Comparison of ENCODE assay signal across 14 cellular contexts in the genomic region with DNA sequence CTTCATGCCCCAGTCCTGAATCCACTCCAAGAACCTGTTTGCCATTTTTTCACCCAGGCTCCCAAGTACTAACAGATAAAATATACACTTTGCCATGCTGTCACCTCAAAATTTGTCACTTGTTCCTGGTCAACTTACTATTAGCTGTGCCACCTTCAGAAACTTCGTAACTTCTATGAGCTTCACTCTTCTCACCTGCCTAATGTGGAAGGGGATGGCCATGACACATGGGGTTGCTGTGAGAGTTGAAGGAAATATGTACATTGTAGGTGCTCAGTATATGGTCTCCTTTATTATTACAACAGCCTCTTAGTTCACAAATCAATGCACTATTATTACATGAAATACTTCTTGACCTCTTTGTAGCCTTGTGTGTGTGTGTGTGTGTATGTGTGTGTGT. TPM values are rescaled to one million over a fixed set of nuclear protein-coding genes. Genes with fewer than 3 reads are reported as not detected.
A peak's percentile ranks its signal among the peaks of the same experiment; 100 is the strongest.
DNase-seq lines count a peak whose midpoint lies in the region; FAIRE-seq and TF ChIP-seq lines count a peak whose summit lies in the region.
"Had no signal": no experiment of that assay in that cellular context is flagged by ENCODE, and none has a peak within 500 bp of the region (broad histone marks: within the 10 kb centered on the region; RNA-seq: fewer than 3 reads in every experiment).

No MANE protein-coding gene starts in this region.

- peak overlapping the region in 1 of 2 donors; percentile 48 for H3K27ac ChIP-seq in breast epithelium
- H3K27ac ChIP-seq in effector memory CD4-positive, alpha-beta T cell (ENCODE audit: insufficient read depth, low read length, poor library complexity, severe bottlenecking), result peak overlapping the region; percentile 75
- H3K27ac ChIP-seq: esophagus squamous epithelium, WERI-Rb-1 had no signal

- H3K27me3 ChIP-seq in breast epithelium (peaks cover 0 to 18% of the 10 kb centered on the region in 2 donors), Loucy (ENCODE audit: insufficient read depth, low read length, poor library complexity, severe bottlenecking) (no peaks in the 10 kb centered on the region)
- no peaks in the 10 kb centered on the region for H3K27me3 ChIP-seq in effector memory CD4-positive, alpha-beta T cell (replicated peaks; ENCODE audit: control insufficient read depth, insufficient read depth, low read length, poor library complexity, severe bottlenecking)
- H3K27me3 ChIP-seq: esophagus squamous epithelium had no signal

- H3K4me3 Mint-ChIP-seq in MCF 10A (ENCODE audit: unreplicated experiment), result no peak overlapping the region
- H3K4me3 Mint-ChIP-seq: CD14-positive monocyte had no signal

- DNase-seq in MCF 10A (ENCODE audit: unreplicated experiment) (no peak), breast epithelium (ENCODE audit: low spot score in 2 of 2) (no peak), NCI-H128 (lab: John Stamatoyannopoulos, UW; ENCODE audit: unreplicated experiment) (no peak), iPS-NIHi11 (ENCODE audit: low spot score) (no peak), GM19239 (ENCODE audit: insufficient read length, low spot score) (no peak)
- DNase-seq in effector memory CD4-positive, alpha-beta T cell, result no peak
- DNase-seq in stimulated activated CD4-positive, alpha-beta T cell treated with anti-CD3 and anti-CD28 coated beads, Interleukin-2, amount 100 ng/mL, for 24 hours, result no peak
- DNase-seq: anterior cingulate cortex, esophagus squamous epithelium, left ventricle myocardium superior, NCI-H1417 treated with DMSO at 0.1 percent for 48 hours, WERI-Rb-1 had no signal

- H3K79me2 ChIP-seq in Loucy (ENCODE audit: insufficient read depth, low read length), result peaks cover 10% of the 10 kb centered on the region; the same call in 1 of the 2 replicates

- H3F3A ChIP-seq in Loucy (ENCODE audit: low read depth), result no peaks in the 10 kb centered on the region

- no peaks in the 10 kb centered on the region for H3K27me3 Mint-ChIP-seq in MCF 10A (ENCODE audit: insufficient read depth, unreplicated experiment)

- peak overlapping the region; percentile 68 for H3K27ac Mint-ChIP-seq in MCF 10A (ENCODE audit: low read depth, unreplicated experiment)

- no peaks in the 10 kb centered on the region for H3K9me2 ChIP-seq in Loucy (replicated peaks; ENCODE audit: low read depth, low read length)

- intact Hi-C loops in MCF 10A (cut with micrococcal nuclease), result no loop called here
- intact Hi-C loops in breast epithelium (cut with DNase I; ENCODE audit: low total_unique reads), result no loop called here

- H3K36me3 Mint-ChIP-seq in MCF 10A (ENCODE audit: insufficient read depth, unreplicated experiment), result no peaks in the 10 kb centered on the region

- POLR2A ChIA-PET in MCF 10A (lab: Yijun Ruan, JAX), result interaction anchor here (1.0 to 3.0 kb wide), 5 partner anchors 10 to 447 kb away, joined by 3 to 7 read pairs (median 5); a partner anchor contains a TSS

- H3K4me1 ChIP-seq in breast epithelium (no peaks in the 10 kb centered on the region), Loucy (ENCODE audit: insufficient read depth, low read length, poor library complexity, severe bottlenecking) (peaks cover 47% of the 10 kb centered on the region)
- H3K4me1 ChIP-seq in effector memory CD4-positive, alpha-beta T cell (ENCODE audit: control insufficient read depth, insufficient read depth, low read length, poor library complexity, severe bottlenecking), result peaks cover 51% of the 10 kb centered on the region

- H3K4me3 ChIP-seq in breast epithelium, result no peak overlapping the region
- H3K4me3 ChIP-seq in Loucy (ENCODE audit: low read length, poor library complexity, severe bottlenecking), result peak overlapping the region; percentile 35
- no peak overlapping the region for H3K4me3 ChIP-seq in effector memory CD4-positive, alpha-beta T cell (ENCODE audit: insufficient read depth, low read depth, low read length, poor library complexity, severe bottlenecking)
- H3K4me3 ChIP-seq: esophagus squamous epithelium had no signal

- H3K36me3 ChIP-seq in breast epithelium, result no peaks in the 10 kb centered on the region
- no peaks in the 10 kb centered on the region for H3K36me3 ChIP-seq in Loucy (ENCODE audit: insufficient read depth, low read length)
- no peaks in the 10 kb centered on the region for H3K36me3 ChIP-seq in effector memory CD4-positive, alpha-beta T cell (ENCODE audit: control insufficient read depth, insufficient read depth, low read length)
- H3K36me3 ChIP-seq: esophagus squamous epithelium, WERI-Rb-1 had no signal

- H3K9me3 ChIP-seq in breast epithelium (no peaks in the 10 kb centered on the region), Loucy (ENCODE audit: insufficient read depth, low read depth, low read length) (no peaks in the 10 kb centered on the region)
- no peaks in the 10 kb centered on the region for H3K9me3 ChIP-seq in effector memory CD4-positive, alpha-beta T cell (ENCODE audit: control insufficient read depth, low read length)
- H3K9me3 ChIP-seq: esophagus squamous epithelium had no signal

- H3K4me1 Mint-ChIP-seq in MCF 10A (ENCODE audit: insufficient read depth, unreplicated experiment), result peaks cover 32% of the 10 kb centered on the region

- no peaks in the 10 kb centered on the region for H4K20me1 ChIP-seq in Loucy (ENCODE audit: insufficient read depth, low read length, poor library complexity, severe bottlenecking)

- no peak for TF ChIP-seq POLR2A in breast epithelium (IDR thresholded peaks at IDR 0.05)

- no peak overlapping the region for H2AFZ ChIP-seq in Loucy (ENCODE audit: low read length)

- H3K4me2 ChIP-seq in Loucy (ENCODE audit: low read depth, low read length, poor library complexity, severe bottlenecking), result peak overlapping the region; percentile 57

- no peak for TF ChIP-seq CTCF in MCF 10A (IDR thresholded peaks at IDR 0.05; ENCODE audit: unreplicated experiment)
- no peak for TF ChIP-seq CTCF in breast epithelium (IDR thresholded peaks at IDR 0.05)
- no peak for TF ChIP-seq CTCF in Loucy (conservative IDR thresholded peaks at IDR 0.05; ENCODE audit: low read length)

- H3K9ac ChIP-seq in Loucy (ENCODE audit: low read depth, low read length, poor library complexity, severe bottlenecking), result no peak overlapping the region

- H3K9me3 Mint-ChIP-seq in MCF 10A (ENCODE audit: unreplicated experiment), result peaks cover 9% of the 10 kb centered on the region

- CTCF ChIA-PET in MCF 10A (lab: Yijun Ruan, JAX), result interaction anchor here (0.7 to 1.7 kb wide), 2 partner anchors 36 to 502 kb away, joined by 3 to 7 read pairs; no protein-coding TSS in a partner anchor

- FAIRE-seq in GM19239 (lab: Jason Lieb, UNC), result no peak

- no TSS peak for BruUV-seq in MCF 10A (replicated peaks; lab: Mats Ljungman, UMichigan)

RNA-seq across cellular contexts. Expression of a gene that starts 10.4 kb away (rescaled TPM):
- total RNA-seq in MCF 10A (2022) (801 and 901 TPM in 2 replicates), breast epithelium (1,000 to 10,000 TPM; 1,496 to 5,389 (median 3,453) TPM)

RNA-seq across cellular contexts. Expression of a gene that starts 59.1 kb away (rescaled TPM):
- total RNA-seq in MCF 10A (2022), result not detected in 2 replicates
- total RNA-seq in breast epithelium, result not detected
- total RNA-seq: esophagus squamous epithelium had no signal
